1 cellular context compared by ENCODE assay signal in the genomic region with DNA sequence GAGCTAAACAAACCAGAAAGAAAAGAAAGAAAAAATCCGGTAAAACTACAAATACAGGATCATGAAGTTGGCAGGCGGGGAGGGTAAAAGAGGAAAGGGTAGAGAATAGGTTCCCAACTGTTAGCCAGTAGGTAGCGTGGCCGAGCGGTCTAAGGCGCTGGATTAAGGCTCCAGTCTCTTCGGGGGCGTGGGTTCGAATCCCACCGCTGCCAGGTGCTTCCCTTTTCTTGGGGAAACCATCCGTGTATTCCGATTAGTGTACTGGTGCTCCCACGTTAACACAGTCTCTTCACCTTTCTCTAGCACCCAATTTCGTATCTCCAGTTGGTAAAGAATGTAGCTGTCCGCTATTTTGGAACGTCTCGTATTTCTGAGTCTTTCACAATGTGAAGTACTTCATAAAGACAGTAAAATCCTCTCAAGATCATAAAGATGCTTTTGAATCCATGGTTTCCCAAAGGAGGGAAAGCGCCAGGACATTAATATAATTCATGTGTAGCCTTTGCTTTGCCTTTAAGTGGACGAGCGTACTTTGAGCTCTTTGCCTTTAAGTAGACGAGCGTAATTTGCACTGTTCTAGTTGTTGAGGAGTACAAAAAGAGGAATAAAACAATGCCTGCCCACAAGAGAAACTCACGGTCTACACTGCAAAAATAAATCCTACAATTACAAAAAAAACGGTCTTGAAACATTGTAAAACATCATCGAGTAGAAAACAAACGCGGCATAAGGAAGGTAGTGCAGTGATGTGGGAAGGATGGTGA.
TF ChIP-seq lines count a peak whose summit lies in the region.

No MANE protein-coding gene starts in this region.

TF ChIP-seq in HepG2, 621 proteins besides CTCF, POLR2A, EP300 and RAD21 (continued from another document and continues in another):
- TF ChIP-seq, protein P1, sequence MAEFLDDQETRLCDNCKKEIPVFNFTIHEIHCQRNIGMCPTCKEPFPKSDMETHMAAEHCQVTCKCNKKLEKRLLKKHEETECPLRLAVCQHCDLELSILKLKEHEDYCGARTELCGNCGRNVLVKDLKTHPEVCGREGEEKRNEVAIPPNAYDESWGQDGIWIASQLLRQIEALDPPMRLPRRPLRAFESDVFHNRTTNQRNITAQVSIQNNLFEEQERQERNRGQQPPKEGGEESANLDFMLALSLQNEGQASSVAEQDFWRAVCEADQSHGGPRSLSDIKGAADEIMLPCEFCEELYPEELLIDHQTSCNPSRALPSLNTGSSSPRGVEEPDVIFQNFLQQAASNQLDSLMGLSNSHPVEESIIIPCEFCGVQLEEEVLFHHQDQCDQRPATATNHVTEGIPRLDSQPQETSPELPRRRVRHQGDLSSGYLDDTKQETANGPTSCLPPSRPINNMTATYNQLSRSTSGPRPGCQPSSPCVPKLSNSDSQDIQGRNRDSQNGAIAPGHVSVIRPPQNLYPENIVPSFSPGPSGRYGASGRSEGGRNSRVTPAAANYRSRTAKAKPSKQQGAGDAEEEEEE (CRISPR knock-in tag; IDR thresholded peaks at IDR 0.05; ENCODE audit: borderline replicate concordance), result no peak
- TF ChIP-seq MTF2 (CRISPR knock-in tag; IDR thresholded peaks at IDR 0.05; ENCODE audit: borderline replicate concordance) (peak; percentile 73; the same call in 1 of the 2 replicates), MTF1 (CRISPR knock-in tag; IDR thresholded peaks at IDR 0.05) (no peak), ZNF17 (CRISPR knock-in tag; IDR thresholded peaks at IDR 0.05) (no peak), ZNF441 (CRISPR knock-in tag; IDR thresholded peaks at IDR 0.05; ENCODE audit: borderline replicate concordance) (no peak), JARID2 (CRISPR knock-in tag; IDR thresholded peaks at IDR 0.05; ENCODE audit: insufficient replicate concordance) (no peak), ZMYM4 (CRISPR knock-in tag; IDR thresholded peaks at IDR 0.05) (peak; percentile 80), FOXA3 (CRISPR knock-in tag; IDR thresholded peaks at IDR 0.05) (peak; percentile 46; the same call in 1 of the 2 replicates), RBAK (CRISPR knock-in tag; IDR thresholded peaks at IDR 0.05) (no peak), STAG1 (CRISPR knock-in tag; IDR thresholded peaks at IDR 0.05) (no peak), ZNF251 (CRISPR knock-in tag; IDR thresholded peaks at IDR 0.05) (no peak), TGIF2 (CRISPR knock-in tag; IDR thresholded peaks at IDR 0.05) (peak; percentile 85), TARDBP (CRISPR knock-in tag; IDR thresholded peaks at IDR 0.05) (peak; percentile 86), ATF7 (IDR thresholded peaks at IDR 0.05) (no peak), ATF7 (CRISPR knock-in tag; IDR thresholded peaks at IDR 0.05) (no peak), TEAD3 (CRISPR knock-in tag; optimal IDR thresholded peaks at IDR 0.05; ENCODE audit: borderline replicate concordance) (peak; percentile 37), MIER2 (CRISPR knock-in tag; IDR thresholded peaks at IDR 0.05) (no peak), ZNF558 (CRISPR knock-in tag; IDR thresholded peaks at IDR 0.05; ENCODE audit: borderline replicate concordance) (peak; percentile 71; the same call in 1 of the 2 replicates), IRX3 (CRISPR knock-in tag; IDR thresholded peaks at IDR 0.05; ENCODE audit: borderline replicate concordance, low read depth) (no peak), ZSCAN20 (CRISPR knock-in tag; IDR thresholded peaks at IDR 0.05; ENCODE audit: borderline replicate concordance) (no peak), POLR2G (IDR thresholded peaks at IDR 0.05; ENCODE audit: low read depth, low read length) (no peak), EZH2 (conservative IDR thresholded peaks at IDR 0.05; ENCODE audit: low read depth, low read length) (no peak), TBX2 (CRISPR knock-in tag; IDR thresholded peaks at IDR 0.05; ENCODE audit: borderline replicate concordance) (peak; percentile 32), HMG20A (CRISPR knock-in tag; IDR thresholded peaks at IDR 0.05; ENCODE audit: borderline replicate concordance) (peak; percentile 23; the same call in 1 of the 2 replicates), SP2 (CRISPR knock-in tag; IDR thresholded peaks at IDR 0.05) (no peak), ZNF644 (CRISPR knock-in tag; IDR thresholded peaks at IDR 0.05; ENCODE audit: low read depth) (peak; percentile 44; the same call in 1 of the 2 replicates), PAX8 (CRISPR knock-in tag; IDR thresholded peaks at IDR 0.05; ENCODE audit: borderline replicate concordance) (no peak), ZNF629 (CRISPR knock-in tag; conservative IDR thresholded peaks at IDR 0.05) (no peak), CCDC6 (CRISPR knock-in tag; IDR thresholded peaks at IDR 0.05) (peak; percentile 74), SPEN (CRISPR knock-in tag; IDR thresholded peaks at IDR 0.05; ENCODE audit: low read depth) (peak; percentile 48; the same call in 1 of the 2 replicates), ZMYM3 (CRISPR knock-in tag; IDR thresholded peaks at IDR 0.05) (peak; percentile 35; the same call in 1 of the 2 replicates), U2AF2 (IDR thresholded peaks at IDR 0.05; ENCODE audit: low read depth, low read length) (no peak), KLF12 (CRISPR knock-in tag; IDR thresholded peaks at IDR 0.05; ENCODE audit: borderline replicate concordance) (no peak), NR2C2 (CRISPR knock-in tag; IDR thresholded peaks at IDR 0.05; ENCODE audit: borderline replicate concordance) (no peak), YEATS4 (CRISPR knock-in tag; IDR thresholded peaks at IDR 0.05; ENCODE audit: borderline replicate concordance) (no peak), KAT7 (CRISPR knock-in tag; IDR thresholded peaks at IDR 0.05; ENCODE audit: borderline replicate concordance) (peak; percentile 97), ZNF709 (CRISPR knock-in tag; IDR thresholded peaks at IDR 0.05) (no peak), CCAR2 (optimal IDR thresholded peaks at IDR 0.05; ENCODE audit: low read depth, low read length) (no peak), SCMH1 (CRISPR knock-in tag; IDR thresholded peaks at IDR 0.05; ENCODE audit: borderline replicate concordance) (no peak), TOE1 (CRISPR knock-in tag; IDR thresholded peaks at IDR 0.05) (peak; percentile 86; the same call in 1 of the 2 replicates), HMGA1 (CRISPR knock-in tag; conservative IDR thresholded peaks at IDR 0.05) (no peak), KAT8 (CRISPR knock-in tag; IDR thresholded peaks at IDR 0.05) (peak; percentile 71; the same call in 1 of the 2 replicates), ZNF232 (CRISPR knock-in tag; IDR thresholded peaks at IDR 0.05; ENCODE audit: borderline replicate concordance) (peak; percentile 47; the same call in 1 of the 2 replicates), ZNF792 (CRISPR knock-in tag; IDR thresholded peaks at IDR 0.05) (no peak; the same call in none of the 2 replicates), ZNF354B (CRISPR knock-in tag; IDR thresholded peaks at IDR 0.05) (no peak), NPAS2 (CRISPR knock-in tag; IDR thresholded peaks at IDR 0.05; ENCODE audit: borderline replicate concordance) (no peak), HNRNPLL (IDR thresholded peaks at IDR 0.05; ENCODE audit: low read depth, low read length, poor library complexity, severe bottlenecking) (no peak), ZNF570 (CRISPR knock-in tag; IDR thresholded peaks at IDR 0.05; ENCODE audit: borderline replicate concordance) (no peak)
- TF ChIP-seq, protein P2, sequence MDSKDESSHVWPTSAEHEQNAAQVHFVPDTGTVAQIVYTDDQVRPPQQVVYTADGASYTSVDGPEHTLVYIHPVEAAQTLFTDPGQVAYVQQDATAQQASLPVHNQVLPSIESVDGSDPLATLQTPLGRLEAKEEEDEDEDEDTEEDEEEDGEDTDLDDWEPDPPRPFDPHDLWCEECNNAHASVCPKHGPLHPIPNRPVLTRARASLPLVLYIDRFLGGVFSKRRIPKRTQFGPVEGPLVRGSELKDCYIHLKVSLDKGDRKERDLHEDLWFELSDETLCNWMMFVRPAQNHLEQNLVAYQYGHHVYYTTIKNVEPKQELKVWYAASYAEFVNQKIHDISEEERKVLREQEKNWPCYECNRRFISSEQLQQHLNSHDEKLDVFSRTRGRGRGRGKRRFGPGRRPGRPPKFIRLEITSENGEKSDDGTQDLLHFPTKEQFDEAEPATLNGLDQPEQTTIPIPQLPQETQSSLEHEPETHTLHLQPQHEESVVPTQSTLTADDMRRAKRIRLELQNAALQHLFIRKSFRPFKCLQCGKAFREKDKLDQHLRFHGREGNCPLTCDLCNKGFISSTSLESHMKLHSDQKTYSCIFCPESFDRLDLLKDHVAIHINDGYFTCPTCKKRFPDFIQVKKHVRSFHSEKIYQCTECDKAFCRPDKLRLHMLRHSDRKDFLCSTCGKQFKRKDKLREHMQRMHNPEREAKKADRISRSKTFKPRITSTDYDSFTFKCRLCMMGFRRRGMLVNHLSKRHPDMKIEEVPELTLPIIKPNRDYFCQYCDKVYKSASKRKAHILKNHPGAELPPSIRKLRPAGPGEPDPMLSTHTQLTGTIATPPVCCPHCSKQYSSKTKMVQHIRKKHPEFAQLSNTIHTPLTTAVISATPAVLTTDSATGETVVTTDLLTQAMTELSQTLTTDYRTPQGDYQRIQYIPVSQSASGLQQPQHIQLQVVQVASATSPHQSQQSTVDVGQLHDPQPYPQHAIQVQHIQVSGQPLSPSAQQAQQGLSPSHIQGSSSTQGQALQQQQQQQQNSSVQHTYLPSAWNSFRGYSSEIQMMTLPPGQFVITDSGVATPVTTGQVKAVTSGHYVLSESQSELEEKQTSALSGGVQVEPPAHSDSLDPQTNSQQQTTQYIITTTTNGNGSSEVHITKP (CRISPR knock-in tag; IDR thresholded peaks at IDR 0.05; ENCODE audit: low read depth), result peak; percentile 61; the same call in 1 of the 2 replicates
- TF ChIP-seq, protein P3, sequence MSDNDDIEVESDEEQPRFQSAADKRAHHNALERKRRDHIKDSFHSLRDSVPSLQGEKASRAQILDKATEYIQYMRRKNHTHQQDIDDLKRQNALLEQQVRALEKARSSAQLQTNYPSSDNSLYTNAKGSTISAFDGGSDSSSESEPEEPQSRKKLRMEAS (IDR thresholded peaks at IDR 0.05), result peak; percentile 51; the same call in 1 of the 2 replicates
- TF ChIP-seq, protein P4, sequence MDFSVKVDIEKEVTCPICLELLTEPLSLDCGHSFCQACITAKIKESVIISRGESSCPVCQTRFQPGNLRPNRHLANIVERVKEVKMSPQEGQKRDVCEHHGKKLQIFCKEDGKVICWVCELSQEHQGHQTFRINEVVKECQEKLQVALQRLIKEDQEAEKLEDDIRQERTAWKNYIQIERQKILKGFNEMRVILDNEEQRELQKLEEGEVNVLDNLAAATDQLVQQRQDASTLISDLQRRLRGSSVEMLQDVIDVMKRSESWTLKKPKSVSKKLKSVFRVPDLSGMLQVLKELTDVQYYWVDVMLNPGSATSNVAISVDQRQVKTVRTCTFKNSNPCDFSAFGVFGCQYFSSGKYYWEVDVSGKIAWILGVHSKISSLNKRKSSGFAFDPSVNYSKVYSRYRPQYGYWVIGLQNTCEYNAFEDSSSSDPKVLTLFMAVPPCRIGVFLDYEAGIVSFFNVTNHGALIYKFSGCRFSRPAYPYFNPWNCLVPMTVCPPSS (IDR thresholded peaks at IDR 0.05), result no peak
- TF ChIP-seq, protein P5, sequence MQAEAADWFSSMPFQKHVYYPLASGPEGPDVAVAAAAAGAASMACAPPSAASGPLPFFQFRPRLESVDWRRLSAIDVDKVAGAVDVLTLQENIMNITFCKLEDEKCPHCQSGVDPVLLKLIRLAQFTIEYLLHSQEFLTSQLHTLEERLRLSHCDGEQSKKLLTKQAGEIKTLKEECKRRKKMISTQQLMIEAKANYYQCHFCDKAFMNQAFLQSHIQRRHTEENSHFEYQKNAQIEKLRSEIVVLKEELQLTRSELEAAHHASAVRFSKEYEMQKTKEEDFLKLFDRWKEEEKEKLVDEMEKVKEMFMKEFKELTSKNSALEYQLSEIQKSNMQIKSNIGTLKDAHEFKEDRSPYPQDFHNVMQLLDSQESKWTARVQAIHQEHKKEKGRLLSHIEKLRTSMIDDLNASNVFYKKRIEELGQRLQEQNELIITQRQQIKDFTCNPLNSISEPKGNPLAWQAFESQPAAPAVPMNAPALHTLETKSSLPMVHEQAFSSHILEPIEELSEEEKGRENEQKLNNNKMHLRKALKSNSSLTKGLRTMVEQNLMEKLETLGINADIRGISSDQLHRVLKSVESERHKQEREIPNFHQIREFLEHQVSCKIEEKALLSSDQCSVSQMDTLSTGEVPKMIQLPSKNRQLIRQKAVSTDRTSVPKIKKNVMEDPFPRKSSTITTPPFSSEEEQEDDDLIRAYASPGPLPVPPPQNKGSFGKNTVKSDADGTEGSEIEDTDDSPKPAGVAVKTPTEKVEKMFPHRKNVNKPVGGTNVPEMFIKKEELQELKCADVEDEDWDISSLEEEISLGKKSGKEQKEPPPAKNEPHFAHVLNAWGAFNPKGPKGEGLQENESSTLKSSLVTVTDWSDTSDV (CRISPR knock-in tag; IDR thresholded peaks at IDR 0.05), result 0 out of 2 replicates have a peak, but pooled peaks have one; percentile 37
- TF ChIP-seq, protein P6, sequence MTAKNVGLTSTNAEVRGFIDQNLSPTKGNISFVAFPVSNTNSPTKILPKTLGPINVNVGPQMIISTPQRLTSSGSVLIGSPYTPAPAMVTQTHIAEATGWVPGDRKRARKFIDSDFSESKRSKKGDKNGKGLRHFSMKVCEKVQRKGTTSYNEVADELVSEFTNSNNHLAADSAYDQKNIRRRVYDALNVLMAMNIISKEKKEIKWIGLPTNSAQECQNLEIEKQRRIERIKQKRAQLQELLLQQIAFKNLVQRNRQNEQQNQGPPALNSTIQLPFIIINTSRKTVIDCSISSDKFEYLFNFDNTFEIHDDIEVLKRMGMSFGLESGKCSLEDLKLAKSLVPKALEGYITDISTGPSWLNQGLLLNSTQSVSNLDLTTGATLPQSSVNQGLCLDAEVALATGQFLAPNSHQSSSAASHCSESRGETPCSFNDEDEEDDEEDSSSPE (CRISPR knock-in tag; IDR thresholded peaks at IDR 0.05), result no peak
- TF ChIP-seq, protein P7, sequence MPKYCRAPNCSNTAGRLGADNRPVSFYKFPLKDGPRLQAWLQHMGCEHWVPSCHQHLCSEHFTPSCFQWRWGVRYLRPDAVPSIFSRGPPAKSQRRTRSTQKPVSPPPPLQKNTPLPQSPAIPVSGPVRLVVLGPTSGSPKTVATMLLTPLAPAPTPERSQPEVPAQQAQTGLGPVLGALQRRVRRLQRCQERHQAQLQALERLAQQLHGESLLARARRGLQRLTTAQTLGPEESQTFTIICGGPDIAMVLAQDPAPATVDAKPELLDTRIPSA (CRISPR knock-in tag; IDR thresholded peaks at IDR 0.05; ENCODE audit: borderline replicate concordance), result no peak
- TF ChIP-seq, protein P8, sequence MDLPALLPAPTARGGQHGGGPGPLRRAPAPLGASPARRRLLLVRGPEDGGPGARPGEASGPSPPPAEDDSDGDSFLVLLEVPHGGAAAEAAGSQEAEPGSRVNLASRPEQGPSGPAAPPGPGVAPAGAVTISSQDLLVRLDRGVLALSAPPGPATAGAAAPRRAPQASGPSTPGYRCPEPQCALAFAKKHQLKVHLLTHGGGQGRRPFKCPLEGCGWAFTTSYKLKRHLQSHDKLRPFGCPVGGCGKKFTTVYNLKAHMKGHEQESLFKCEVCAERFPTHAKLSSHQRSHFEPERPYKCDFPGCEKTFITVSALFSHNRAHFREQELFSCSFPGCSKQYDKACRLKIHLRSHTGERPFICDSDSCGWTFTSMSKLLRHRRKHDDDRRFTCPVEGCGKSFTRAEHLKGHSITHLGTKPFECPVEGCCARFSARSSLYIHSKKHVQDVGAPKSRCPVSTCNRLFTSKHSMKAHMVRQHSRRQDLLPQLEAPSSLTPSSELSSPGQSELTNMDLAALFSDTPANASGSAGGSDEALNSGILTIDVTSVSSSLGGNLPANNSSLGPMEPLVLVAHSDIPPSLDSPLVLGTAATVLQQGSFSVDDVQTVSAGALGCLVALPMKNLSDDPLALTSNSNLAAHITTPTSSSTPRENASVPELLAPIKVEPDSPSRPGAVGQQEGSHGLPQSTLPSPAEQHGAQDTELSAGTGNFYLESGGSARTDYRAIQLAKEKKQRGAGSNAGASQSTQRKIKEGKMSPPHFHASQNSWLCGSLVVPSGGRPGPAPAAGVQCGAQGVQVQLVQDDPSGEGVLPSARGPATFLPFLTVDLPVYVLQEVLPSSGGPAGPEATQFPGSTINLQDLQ (CRISPR knock-in tag; IDR thresholded peaks at IDR 0.05), result no peak
